Comparison of ENCODE assay signal across 28 cellular contexts in the genomic region with DNA sequence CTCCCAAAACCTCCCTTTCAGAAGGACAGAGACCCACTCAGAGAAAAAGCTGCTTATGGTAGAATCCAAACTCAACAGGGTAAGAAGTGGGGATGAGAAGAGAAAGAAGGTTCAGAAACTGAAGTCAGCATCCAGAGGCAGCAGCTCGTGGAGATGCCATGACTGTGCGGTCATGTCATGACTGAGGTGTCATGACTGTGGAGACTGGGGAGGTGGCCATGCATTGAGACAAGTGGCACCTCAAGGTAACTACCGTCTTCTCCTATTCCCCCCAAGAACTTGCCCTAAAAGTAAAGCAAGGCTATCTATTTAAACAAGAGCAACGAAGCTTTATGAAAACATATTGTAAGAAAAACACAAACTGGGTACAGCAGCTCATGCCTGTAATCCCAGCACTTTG. TPM values are rescaled to one million over a fixed set of nuclear protein-coding genes. Genes with fewer than 3 reads are reported as not detected.
"Had no signal": no experiment of that assay in that cellular context is flagged by ENCODE, and none has a peak within 500 bp of the region (broad histone marks: within the 10 kb centered on the region; RNA-seq: fewer than 3 reads in every experiment).

No MANE protein-coding gene starts in this region.

- H3K4me1 Mint-ChIP-seq: mesothelial cell of epicardium, naive B cell had no signal

- H3K4me1 ChIP-seq: esophagus squamous epithelium, gastrocnemius medialis, heart right ventricle, left lung, lower lobe of right lung had no signal

- H3K27ac Mint-ChIP-seq: mesothelial cell of epicardium had no signal

- H3K27me3 ChIP-seq: gastrocnemius medialis had no signal

- FAIRE-seq: colon, endothelial cell of umbilical vein, islet of Langerhans, keratinocyte had no signal

- H3K27ac ChIP-seq: coronary artery, dorsolateral prefrontal cortex, esophagus squamous epithelium, gastrocnemius medialis, heart right ventricle, left lung, lower lobe of right lung had no signal

- H3K4me3 ChIP-seq: coronary artery, dorsolateral prefrontal cortex, esophagus squamous epithelium, gastrocnemius medialis, heart right ventricle, left lung, lower lobe of right lung, mucosa of descending colon had no signal

- H3K36me3 Mint-ChIP-seq: naive B cell had no signal

- H3K36me3 ChIP-seq: esophagus squamous epithelium, gastrocnemius medialis, heart right ventricle, left lung, lower lobe of right lung had no signal

- H3K9me3 ChIP-seq: esophagus squamous epithelium, gastrocnemius medialis, heart right ventricle, left lung, lower lobe of right lung, mucosa of descending colon had no signal

- ATAC-seq: gastrocnemius medialis, heart right ventricle, left cardiac atrium, left lung, left ventricle myocardium superior, lower lobe of right lung, mucosa of descending colon had no signal

- H3K4me3 Mint-ChIP-seq: mesothelial cell of epicardium, naive B cell had no signal

- DNase-seq: dermis blood vessel endothelial cell; dorsolateral prefrontal cortex; effector CD4-positive, alpha-beta T cell; effector memory CD4-positive, alpha-beta T cell; esophagus squamous epithelium; foreskin fibroblast; foreskin melanocyte; gastrocnemius medialis; glutamatergic neuron; heart right ventricle; hippocampal formation; left cardiac atrium; left lung; left ventricle myocardium superior; lower lobe of right lung; mesenchymal stem cell; mucosa of descending colon; naive B cell had no signal

RNA-seq across cellular contexts. Expression of a gene that starts 15.1 kb away (rescaled TPM):
- total RNA-seq: dermis blood vessel endothelial cell, endothelial cell of umbilical vein, glomerular endothelial cell, left ventricle myocardium superior, lung microvascular endothelial cell, mesenteric fat pad had no signal
- polyA plus RNA-seq: endothelial cell of umbilical vein, keratinocyte had no signal

RNA-seq across cellular contexts. Expression of a gene that starts 35.3 kb away (rescaled TPM):
- total RNA-seq: dermis blood vessel endothelial cell, endothelial cell of umbilical vein, gastrocnemius medialis, glomerular endothelial cell, left lung, left ventricle myocardium superior, lower lobe of right lung, lung microvascular endothelial cell, mesenteric fat pad, myocyte had no signal
